ENCODE assay signal across 1 cellular context in genomic region chr9:131674425-131675421, GRCh38.
TF ChIP-seq lines count a peak whose summit lies in the region.

No MANE protein-coding gene starts in this region.

TF ChIP-seq in SK-N-SH treated with all-trans-retinoic acid at 6 μM for 48 hours, 23 proteins besides CTCF, POLR2A, EP300 and RAD21 (continued from another document):
- TF ChIP-seq, protein P1, sequence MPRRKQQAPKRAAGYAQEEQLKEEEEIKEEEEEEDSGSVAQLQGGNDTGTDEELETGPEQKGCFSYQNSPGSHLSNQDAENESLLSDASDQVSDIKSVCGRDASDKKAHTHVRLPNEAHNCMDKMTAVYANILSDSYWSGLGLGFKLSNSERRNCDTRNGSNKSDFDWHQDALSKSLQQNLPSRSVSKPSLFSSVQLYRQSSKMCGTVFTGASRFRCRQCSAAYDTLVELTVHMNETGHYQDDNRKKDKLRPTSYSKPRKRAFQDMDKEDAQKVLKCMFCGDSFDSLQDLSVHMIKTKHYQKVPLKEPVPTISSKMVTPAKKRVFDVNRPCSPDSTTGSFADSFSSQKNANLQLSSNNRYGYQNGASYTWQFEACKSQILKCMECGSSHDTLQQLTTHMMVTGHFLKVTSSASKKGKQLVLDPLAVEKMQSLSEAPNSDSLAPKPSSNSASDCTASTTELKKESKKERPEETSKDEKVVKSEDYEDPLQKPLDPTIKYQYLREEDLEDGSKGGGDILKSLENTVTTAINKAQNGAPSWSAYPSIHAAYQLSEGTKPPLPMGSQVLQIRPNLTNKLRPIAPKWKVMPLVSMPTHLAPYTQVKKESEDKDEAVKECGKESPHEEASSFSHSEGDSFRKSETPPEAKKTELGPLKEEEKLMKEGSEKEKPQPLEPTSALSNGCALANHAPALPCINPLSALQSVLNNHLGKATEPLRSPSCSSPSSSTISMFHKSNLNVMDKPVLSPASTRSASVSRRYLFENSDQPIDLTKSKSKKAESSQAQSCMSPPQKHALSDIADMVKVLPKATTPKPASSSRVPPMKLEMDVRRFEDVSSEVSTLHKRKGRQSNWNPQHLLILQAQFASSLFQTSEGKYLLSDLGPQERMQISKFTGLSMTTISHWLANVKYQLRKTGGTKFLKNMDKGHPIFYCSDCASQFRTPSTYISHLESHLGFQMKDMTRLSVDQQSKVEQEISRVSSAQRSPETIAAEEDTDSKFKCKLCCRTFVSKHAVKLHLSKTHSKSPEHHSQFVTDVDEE (CRISPR knock-in tag; IDR thresholded peaks at IDR 0.05): no peak
- no peak for TF ChIP-seq ZNF70 (CRISPR knock-in tag; IDR thresholded peaks at IDR 0.05)
TF ChIP-seq in SK-N-SH treated with all-trans-retinoic acid at 6 μM for 48 hours: peak in this region for 0.
